In genomic region chr14:101405171-101405883, GRCh38 we compare ENCODE assay signal across 1 cellular context.
TF ChIP-seq lines count a peak whose summit lies in the region.

No MANE protein-coding gene starts in this region.

TF ChIP-seq in K562, 482 proteins besides CTCF, POLR2A, EP300 and RAD21 (continued from another document):
- TF ChIP-seq, protein P1, sequence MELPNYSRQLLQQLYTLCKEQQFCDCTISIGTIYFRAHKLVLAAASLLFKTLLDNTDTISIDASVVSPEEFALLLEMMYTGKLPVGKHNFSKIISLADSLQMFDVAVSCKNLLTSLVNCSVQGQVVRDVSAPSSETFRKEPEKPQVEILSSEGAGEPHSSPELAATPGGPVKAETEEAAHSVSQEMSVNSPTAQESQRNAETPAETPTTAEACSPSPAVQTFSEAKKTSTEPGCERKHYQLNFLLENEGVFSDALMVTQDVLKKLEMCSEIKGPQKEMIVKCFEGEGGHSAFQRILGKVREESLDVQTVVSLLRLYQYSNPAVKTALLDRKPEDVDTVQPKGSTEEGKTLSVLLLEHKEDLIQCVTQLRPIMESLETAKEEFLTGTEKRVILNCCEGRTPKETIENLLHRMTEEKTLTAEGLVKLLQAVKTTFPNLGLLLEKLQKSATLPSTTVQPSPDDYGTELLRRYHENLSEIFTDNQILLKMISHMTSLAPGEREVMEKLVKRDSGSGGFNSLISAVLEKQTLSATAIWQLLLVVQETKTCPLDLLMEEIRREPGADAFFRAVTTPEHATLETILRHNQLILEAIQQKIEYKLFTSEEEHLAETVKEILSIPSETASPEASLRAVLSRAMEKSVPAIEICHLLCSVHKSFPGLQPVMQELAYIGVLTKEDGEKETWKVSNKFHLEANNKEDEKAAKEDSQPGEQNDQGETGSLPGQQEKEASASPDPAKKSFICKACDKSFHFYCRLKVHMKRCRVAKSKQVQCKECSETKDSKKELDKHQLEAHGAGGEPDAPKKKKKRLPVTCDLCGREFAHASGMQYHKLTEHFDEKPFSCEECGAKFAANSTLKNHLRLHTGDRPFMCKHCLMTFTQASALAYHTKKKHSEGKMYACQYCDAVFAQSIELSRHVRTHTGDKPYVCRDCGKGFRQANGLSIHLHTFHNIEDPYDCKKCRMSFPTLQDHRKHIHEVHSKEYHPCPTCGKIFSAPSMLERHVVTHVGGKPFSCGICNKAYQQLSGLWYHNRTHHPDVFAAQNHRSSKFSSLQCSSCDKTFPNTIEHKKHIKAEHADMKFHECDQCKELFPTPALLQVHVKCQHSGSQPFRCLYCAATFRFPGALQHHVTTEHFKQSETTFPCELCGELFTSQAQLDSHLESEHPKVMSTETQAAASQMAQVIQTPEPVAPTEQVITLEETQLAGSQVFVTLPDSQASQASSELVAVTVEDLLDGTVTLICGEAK (IDR thresholded peaks at IDR 0.05), result peak; percentile 89
- TF ChIP-seq, protein P1 (CRISPR knock-in tag; IDR thresholded peaks at IDR 0.05), result no peak
- TF ChIP-seq PHF20 (IDR thresholded peaks at IDR 0.05; ENCODE audit: partially characterized antibody) (no peak), RBFOX2 (IDR thresholded peaks at IDR 0.05; ENCODE audit: low read depth, low read length) (no peak), OTX1 (CRISPR knock-in tag; IDR thresholded peaks at IDR 0.05) (no peak), NR4A1 (CRISPR knock-in tag; IDR thresholded peaks at IDR 0.05) (no peak), NR4A1 (tag; IDR thresholded peaks at IDR 0.05) (no peak), GTF2F1 (IDR thresholded peaks at IDR 0.05; ENCODE audit: low read depth, low read length) (no peak), RAD51 (IDR thresholded peaks at IDR 0.05; ENCODE audit: borderline replicate concordance, low read depth) (peak; percentile 81), ELF4 (CRISPR knock-in tag; IDR thresholded peaks at IDR 0.05) (no peak)
- TF ChIP-seq, protein P2, sequence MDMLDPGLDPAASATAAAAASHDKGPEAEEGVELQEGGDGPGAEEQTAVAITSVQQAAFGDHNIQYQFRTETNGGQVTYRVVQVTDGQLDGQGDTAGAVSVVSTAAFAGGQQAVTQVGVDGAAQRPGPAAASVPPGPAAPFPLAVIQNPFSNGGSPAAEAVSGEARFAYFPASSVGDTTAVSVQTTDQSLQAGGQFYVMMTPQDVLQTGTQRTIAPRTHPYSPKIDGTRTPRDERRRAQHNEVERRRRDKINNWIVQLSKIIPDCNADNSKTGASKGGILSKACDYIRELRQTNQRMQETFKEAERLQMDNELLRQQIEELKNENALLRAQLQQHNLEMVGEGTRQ (CRISPR knock-in tag; IDR thresholded peaks at IDR 0.05), result peak; percentile 59
- TF ChIP-seq, protein P3, sequence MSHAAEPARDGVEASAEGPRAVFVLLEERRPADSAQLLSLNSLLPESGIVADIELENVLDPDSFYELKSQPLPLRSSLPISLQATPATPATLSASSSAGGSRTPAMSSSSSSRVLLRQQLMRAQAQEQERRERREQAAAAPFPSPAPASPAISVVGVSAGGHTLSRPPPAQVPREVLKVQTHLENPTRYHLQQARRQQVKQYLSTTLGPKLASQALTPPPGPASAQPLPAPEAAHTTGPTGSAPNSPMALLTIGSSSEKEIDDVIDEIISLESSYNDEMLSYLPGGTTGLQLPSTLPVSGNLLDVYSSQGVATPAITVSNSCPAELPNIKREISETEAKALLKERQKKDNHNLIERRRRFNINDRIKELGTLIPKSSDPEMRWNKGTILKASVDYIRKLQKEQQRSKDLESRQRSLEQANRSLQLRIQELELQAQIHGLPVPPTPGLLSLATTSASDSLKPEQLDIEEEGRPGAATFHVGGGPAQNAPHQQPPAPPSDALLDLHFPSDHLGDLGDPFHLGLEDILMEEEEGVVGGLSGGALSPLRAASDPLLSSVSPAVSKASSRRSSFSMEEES (CRISPR knock-in tag; IDR thresholded peaks at IDR 0.05), result peak; percentile 76
